In the genomic region with DNA sequence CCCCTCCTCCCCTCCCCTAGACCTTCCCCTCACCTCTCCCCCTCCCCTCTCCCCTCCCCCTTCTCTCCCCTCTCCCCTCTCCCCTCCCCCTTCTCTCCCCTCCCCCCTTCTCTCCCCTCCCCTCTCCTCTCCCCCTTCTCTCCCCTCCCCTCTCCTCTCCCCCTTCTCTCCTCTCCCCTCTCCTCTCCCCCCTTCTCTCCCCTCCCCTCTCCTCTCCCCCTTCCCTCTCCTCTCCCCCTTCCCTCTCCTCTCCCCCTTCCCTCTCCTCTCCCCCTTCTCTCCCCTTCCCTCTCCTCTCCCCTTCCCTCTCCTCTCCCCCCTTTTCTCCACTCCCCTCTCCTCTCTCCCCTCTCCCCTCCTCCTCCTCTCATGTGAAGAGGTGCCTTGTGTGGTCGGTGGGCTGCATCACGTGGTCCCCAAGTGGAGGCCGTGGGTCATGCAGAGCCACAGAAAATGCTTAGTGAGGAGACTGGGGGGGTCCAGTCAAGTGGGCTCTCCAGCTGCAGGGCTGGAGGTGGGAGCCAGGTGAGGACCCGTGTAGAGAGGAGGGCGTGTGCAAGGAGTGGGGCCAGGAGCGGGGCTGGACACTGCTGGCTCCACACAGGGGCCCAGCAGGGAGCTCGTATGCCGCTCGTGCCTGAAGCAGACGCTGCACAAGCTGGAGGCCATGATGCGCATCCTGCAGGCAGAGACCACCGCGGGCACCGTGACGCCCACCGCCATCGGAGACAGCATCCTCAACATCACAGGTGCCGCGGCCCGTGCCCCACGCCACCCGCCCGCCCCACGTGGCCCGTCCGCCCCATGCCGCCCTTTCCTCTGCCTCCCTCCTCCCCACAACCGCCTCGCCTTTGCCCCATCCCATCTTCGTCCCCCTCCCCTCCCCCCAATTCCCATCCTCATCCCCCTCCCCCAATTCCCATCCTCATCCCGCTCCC, we compare ENCODE assay signal across 8 cellular contexts. TPM values are rescaled to one million over a fixed set of nuclear protein-coding genes. Genes with fewer than 3 reads are reported as not detected.
DNase-seq lines count a peak whose midpoint lies in the region; ATAC-seq, FAIRE-seq and TF ChIP-seq lines count a peak whose summit lies in the region.
"Not testable (repeated sequence)": the region's sequence is repeated elsewhere in the genome, so short reads cannot be mapped to it uniquely, and the experiment has no call there.

No MANE protein-coding gene starts in this region.

- 90% methylated on average over 10 of the region's 31 CpGs for WGBS in HepG2 (ENCODE audit: low lambda C conversion rate)
- 66 to 69% methylated on average over 6 of the region's 31 CpGs for WGBS in aorta, 2 donors

- not testable (repeated sequence) for H3K36me3 Mint-ChIP-seq in activated CD4-positive, alpha-beta T cell treated with anti-CD3 and anti-CD28 coated beads for 36 hours (ENCODE audit: low read depth); MCF 10A (ENCODE audit: insufficient read depth, unreplicated experiment)

- not testable (repeated sequence) for H3K36me3 ChIP-seq in DND-41 (ENCODE audit: insufficient read depth, low read length); HepG2 (replicated peaks in 1 of 2; ENCODE audit: control insufficient read depth in 1 of 2, insufficient read depth in 2 of 2, low read length in 2 of 2); aorta (ENCODE audit: control insufficient read depth in 1 of 2, insufficient read depth in 2 of 2, low read length in 1 of 2)

- H3K4me3 Mint-ChIP-seq in activated CD4-positive, alpha-beta T cell treated with anti-CD3 and anti-CD28 coated beads for 36 hours; MCF 10A (ENCODE audit: unreplicated experiment): not testable (repeated sequence)

- not testable (repeated sequence) for TF ChIP-seq EP300 in HepG2 (IDR thresholded peaks at IDR 0.05; ENCODE audit: low read depth in 2 of 2, low read length in 2 of 2); HepG2 (CRISPR knock-in tag; IDR thresholded peaks at IDR 0.05; ENCODE audit: borderline replicate concordance)

- not testable (repeated sequence) for H3K9me3 Mint-ChIP-seq in activated CD4-positive, alpha-beta T cell treated with anti-CD3 and anti-CD28 coated beads for 36 hours (ENCODE audit: low read depth); MCF 10A (ENCODE audit: unreplicated experiment)

- not testable (repeated sequence) for H3K4me3 ChIP-seq in DND-41 (ENCODE audit: low read depth in 1 of 2, low read length in 2 of 2); fibroblast of villous mesenchyme (ENCODE audit: low read depth, low read length); HepG2 (replicated peaks in 1 of 3; ENCODE audit: insufficient read depth in 1 of 3, low read depth in 2 of 3, low read length in 3 of 3); aorta (ENCODE audit: low read length in 2 of 2)

- intact Hi-C loops in activated CD4-positive, alpha-beta T cell treated with anti-CD3 and anti-CD28 coated beads for 36 hours (cut with DNase I, micrococcal nuclease); MCF 10A (cut with micrococcal nuclease); HepG2 (cut with micrococcal nuclease; ENCODE audit: unreplicated experiment); aorta (cut with DNase I): not testable (repeated sequence)

- H3K27ac Mint-ChIP-seq in activated CD4-positive, alpha-beta T cell treated with anti-CD3 and anti-CD28 coated beads for 36 hours; MCF 10A (ENCODE audit: low read depth, unreplicated experiment): not testable (repeated sequence)

- H3K27me3 ChIP-seq in DND-41 (ENCODE audit: insufficient read depth, low read length, poor library complexity); HepG2 (ENCODE audit: control insufficient read depth in 1 of 2, insufficient read depth in 2 of 2, low read length in 2 of 2); aorta (ENCODE audit: control insufficient read depth in 1 of 2, insufficient read depth in 2 of 2, low read length in 1 of 2): not testable (repeated sequence)

- H2AFZ ChIP-seq in DND-41 (ENCODE audit: low read depth, low read length); HepG2 (ENCODE audit: low read length): not testable (repeated sequence)

- CTCF ChIA-PET in activated CD4-positive, alpha-beta T cell treated with anti-CD3 and anti-CD28 coated beads for 36 hours (lab: Charles Lee); MCF 10A (lab: Yijun Ruan, JAX); HepG2 (lab: Yijun Ruan, JAX; ENCODE audit: low intra/inter-chr PET ratio, low total read pairs): not testable (repeated sequence)

- not testable (repeated sequence) for H3K4me1 ChIP-seq in DND-41 (ENCODE audit: insufficient read depth, low read length); HepG2 (ENCODE audit: insufficient read depth, low read length); aorta (ENCODE audit: control insufficient read depth in 1 of 2, insufficient read depth in 2 of 2, low read length in 2 of 2)

- H3K4me1 Mint-ChIP-seq in activated CD4-positive, alpha-beta T cell treated with anti-CD3 and anti-CD28 coated beads for 36 hours; MCF 10A (ENCODE audit: insufficient read depth, unreplicated experiment): not testable (repeated sequence)

- BruUV-seq in MCF 10A (replicated peaks; lab: Mats Ljungman, UMichigan); HepG2 (replicated peaks; lab: Mats Ljungman, UMichigan): not testable (repeated sequence)

- H3K27ac ChIP-seq in DND-41 (ENCODE audit: low read length); HepG2 (ENCODE audit: extremely low read length, insufficient read depth, low read length); aorta (ENCODE audit: low read depth in 1 of 2, low read length in 2 of 2): not testable (repeated sequence)

- peak; percentile 20 for DNase-seq in DND-41
- DNase-seq in KBM-7, result peak; percentile 3
- DNase-seq in activated CD4-positive, alpha-beta T cell treated with anti-CD3 and anti-CD28 coated beads for 36 hours, result peak; percentile 4
- peak; percentile 0 for DNase-seq in MCF 10A (ENCODE audit: unreplicated experiment)
- DNase-seq in fibroblast of villous mesenchyme (ENCODE audit: low read depth), result peak; percentile 3
- DNase-seq in HepG2 (ENCODE audit: low spot score), result peak; percentile 25
- DNase-seq in pulmonary artery endothelial cell (ENCODE audit: low read depth, low spot score), result peak; percentile 1
- DNase-seq in aorta, result peak; percentile 46 to 77

- in situ Hi-C loops in KBM-7 (cut with MboI; ENCODE audit: low pct_unique_long_range_greater_than_20kb, low sequenced_read_pairs); HepG2 (cut with HindIII; ENCODE audit: extremely low pct_ligation_motif_present, low pct_unique_long_range_greater_than_20kb): not testable (repeated sequence)

- ATAC-seq in DND-41 (ENCODE audit: insufficient read depth, low read depth) (peak; percentile 62), HepG2 (peak; percentile 96), aorta (ENCODE audit: low FRiP score) (peak; percentile 87)
- ATAC-seq in activated CD4-positive, alpha-beta T cell treated with anti-CD3 and anti-CD28 coated beads for 36 hours, result not testable (repeated sequence)

- TF ChIP-seq RAD21 in HepG2 (CRISPR knock-in tag; IDR thresholded peaks at IDR 0.05), result not testable (repeated sequence)

- POLR2A ChIA-PET in activated CD4-positive, alpha-beta T cell treated with anti-CD3 and anti-CD28 coated beads for 36 hours (lab: Charles Lee); MCF 10A (lab: Yijun Ruan, JAX); HepG2 (lab: Yijun Ruan, JAX): not testable (repeated sequence)

- H3K79me2 ChIP-seq in DND-41 (ENCODE audit: insufficient read depth, low read length); HepG2 (ENCODE audit: insufficient read depth, low read length): not testable (repeated sequence)

- TF ChIP-seq POLR2A in HepG2 (IDR thresholded peaks at IDR 0.05; ENCODE audit: insufficient read depth in 1 of 2, low read depth in 2 of 2, low read length in 2 of 2), result not testable (repeated sequence)

- H4K20me1 ChIP-seq in DND-41 (ENCODE audit: insufficient read depth, low read length); HepG2 (ENCODE audit: insufficient read depth, low read length): not testable (repeated sequence)

- H3K9ac ChIP-seq in DND-41 (ENCODE audit: low read depth, low read length); HepG2 (ENCODE audit: insufficient read depth, low read depth, low read length): not testable (repeated sequence)

- H3K27me3 Mint-ChIP-seq in activated CD4-positive, alpha-beta T cell treated with anti-CD3 and anti-CD28 coated beads for 36 hours; MCF 10A (ENCODE audit: insufficient read depth, unreplicated experiment): not testable (repeated sequence)

- TF ChIP-seq CTCF in DND-41 (IDR thresholded peaks at IDR 0.05; ENCODE audit: borderline replicate concordance, extremely low read depth, low read length, poor library complexity, severe bottlenecking); MCF 10A (IDR thresholded peaks at IDR 0.05; ENCODE audit: unreplicated experiment); fibroblast of villous mesenchyme (IDR thresholded peaks at IDR 0.05; ENCODE audit: insufficient read depth, low read depth, low read length); HepG2 (CRISPR knock-in tag; IDR thresholded peaks at IDR 0.05): not testable (repeated sequence)

- not testable (repeated sequence) for FAIRE-seq in HepG2 (lab: Jason Lieb, UNC)

- H3K4me2 ChIP-seq in DND-41 (ENCODE audit: insufficient read depth, low read length); HepG2 (ENCODE audit: low read depth, low read length): not testable (repeated sequence)

- H3K9me3 ChIP-seq in DND-41 (ENCODE audit: insufficient read depth, low read length, severe bottlenecking); HepG2 (ENCODE audit: low read length); aorta (ENCODE audit: control insufficient read depth, low read length): not testable (repeated sequence)

RNA-seq across cellular contexts. Expression of a gene that starts 9.2 kb away (rescaled TPM):
- 10 to 100 TPM; 90.4 to 99.1 TPM for total RNA-seq in activated CD4-positive, alpha-beta T cell treated with anti-CD3 and anti-CD28 coated beads for 36 hours
- total RNA-seq in MCF 10A (2022) (212 and 215 TPM in 2 replicates), fibroblast of villous mesenchyme (30.9 and 39.3 TPM in 2 replicates), HepG2 (2016; rRNA removed; fragmentation: Illumina TruSeq; extraction: Trizol) (36.2 and 75.9 TPM in 2 replicates), pulmonary artery endothelial cell (15.1 and 25.6 TPM in 2 replicates), aorta (100 to 1,000 TPM; 124 to 221 TPM)
- total RNA-seq in HepG2 (2016; cell fraction: cytosol; rRNA removed; fragmentation: Illumina TruSeq; extraction: Trizol; ENCODE audit: low read depth), result 34.0 and 35.5 TPM in 2 replicates
- total RNA-seq in HepG2 (2016; cell fraction: insoluble cytoplasmic fraction; rRNA removed; fragmentation: Illumina TruSeq; extraction: Trizol), result 30.0 and 79.6 TPM in 2 replicates
- 24.9 and 29.8 TPM in 2 replicates for total RNA-seq in HepG2 (2016; cell fraction: membrane; rRNA removed; fragmentation: Illumina TruSeq; extraction: Trizol)
- 104 and 124 TPM in 2 replicates for total RNA-seq in HepG2 (2016; cell fraction: nucleus; rRNA removed; fragmentation: Illumina TruSeq; extraction: Trizol)
- polyA plus RNA-seq in HepG2 (2011; rRNA removed) (183 and 205 TPM in 2 replicates), aorta (100 to 1,000 TPM in 1 of 2 donors, 10 to 100 TPM in 1; 24.0 to 167 TPM)
- polyA plus RNA-seq in HepG2 (2011; cell fraction: cytosol; rRNA removed), result 51.3 and 61.8 TPM in 2 replicates
- 924 and 979 TPM in 2 replicates for polyA plus RNA-seq in HepG2 (2011; cell fraction: nucleus; rRNA removed)
- 192 and 342 TPM in 2 replicates for polyA plus RNA-seq in HepG2 (2012)
- 11.9 and 14.0 TPM in 2 replicates for polyA plus RNA-seq in HepG2 (2016; cell fraction: cytosol; fragmentation: Illumina TruSeq; extraction: Trizol; ENCODE audit: low read depth)
- polyA plus RNA-seq in HepG2 (2016; cell fraction: insoluble cytoplasmic fraction; fragmentation: Illumina TruSeq; extraction: Trizol; ENCODE audit: low read depth), result 44.5 and 55.7 TPM in 2 replicates
- 21.0 and 26.0 TPM in 2 replicates for polyA plus RNA-seq in HepG2 (2016; cell fraction: membrane; fragmentation: Illumina TruSeq; extraction: Trizol; ENCODE audit: low read depth)
- 410 and 416 TPM in 2 replicates for polyA plus RNA-seq in HepG2 (2016; cell fraction: nucleus; fragmentation: Illumina TruSeq; extraction: Trizol; ENCODE audit: insufficient read depth, low read depth)
- polyA minus RNA-seq in HepG2 (2011; rRNA and poly(A)+ RNA removed; ENCODE audit: low replicate concordance), result 19.4 and 69.4 TPM in 2 replicates
- 20.8 and 23.0 TPM in 2 replicates for polyA minus RNA-seq in HepG2 (2011; cell fraction: cytosol; rRNA and poly(A)+ RNA removed)
- 224 and 250 TPM in 2 replicates for polyA minus RNA-seq in HepG2 (2011; cell fraction: nucleus; rRNA and poly(A)+ RNA removed)

RNA-seq across cellular contexts. Expression of a gene that starts 46.8 kb away (rescaled TPM):
- total RNA-seq in activated CD4-positive, alpha-beta T cell treated with anti-CD3 and anti-CD28 coated beads for 36 hours, result 10 to 100 TPM; 50.6 to 53.9 TPM
- total RNA-seq in MCF 10A (2022) (70.7 and 97.1 TPM in 2 replicates), fibroblast of villous mesenchyme (74.4 and 112 TPM in 2 replicates), HepG2 (2016; rRNA removed; fragmentation: Illumina TruSeq; extraction: Trizol) (169 and 249 TPM in 2 replicates), pulmonary artery endothelial cell (77.4 and 79.2 TPM in 2 replicates), aorta (10 to 100 TPM; 84.7 to 88.1 TPM)
- 29.3 and 30.1 TPM in 2 replicates for total RNA-seq in HepG2 (2016; cell fraction: cytosol; rRNA removed; fragmentation: Illumina TruSeq; extraction: Trizol; ENCODE audit: low read depth)
- total RNA-seq in HepG2 (2016; cell fraction: insoluble cytoplasmic fraction; rRNA removed; fragmentation: Illumina TruSeq; extraction: Trizol), result 167 and 227 TPM in 2 replicates
- 76.3 and 82.8 TPM in 2 replicates for total RNA-seq in HepG2 (2016; cell fraction: membrane; rRNA removed; fragmentation: Illumina TruSeq; extraction: Trizol)
- 116 and 122 TPM in 2 replicates for total RNA-seq in HepG2 (2016; cell fraction: nucleus; rRNA removed; fragmentation: Illumina TruSeq; extraction: Trizol)
- polyA plus RNA-seq in HepG2 (2011; rRNA removed) (123 and 133 TPM in 2 replicates), aorta (10 to 100 TPM; 51.4 to 56.3 TPM)
- 73.0 and 84.6 TPM in 2 replicates for polyA plus RNA-seq in HepG2 (2011; cell fraction: cytosol; rRNA removed)
- polyA plus RNA-seq in HepG2 (2011; cell fraction: nucleus; rRNA removed), result 157 and 195 TPM in 2 replicates
- 92.3 and 114 TPM in 2 replicates for polyA plus RNA-seq in HepG2 (2012)
- polyA plus RNA-seq in HepG2 (2016; cell fraction: cytosol; fragmentation: Illumina TruSeq; extraction: Trizol; ENCODE audit: low read depth), result 11.7 and 12.8 TPM in 2 replicates
- polyA plus RNA-seq in HepG2 (2016; cell fraction: insoluble cytoplasmic fraction; fragmentation: Illumina TruSeq; extraction: Trizol; ENCODE audit: low read depth), result 160 and 180 TPM in 2 replicates
- polyA plus RNA-seq in HepG2 (2016; cell fraction: membrane; fragmentation: Illumina TruSeq; extraction: Trizol; ENCODE audit: low read depth), result 34.7 and 36.5 TPM in 2 replicates
- polyA plus RNA-seq in HepG2 (2016; cell fraction: nucleus; fragmentation: Illumina TruSeq; extraction: Trizol; ENCODE audit: insufficient read depth, low read depth), result 194 and 214 TPM in 2 replicates
- polyA minus RNA-seq in HepG2 (2011; rRNA and poly(A)+ RNA removed; ENCODE audit: low replicate concordance), result 160 and 261 TPM in 2 replicates
- 82.4 and 91.4 TPM in 2 replicates for polyA minus RNA-seq in HepG2 (2011; cell fraction: cytosol; rRNA and poly(A)+ RNA removed)
- polyA minus RNA-seq in HepG2 (2011; cell fraction: nucleus; rRNA and poly(A)+ RNA removed), result 115 and 127 TPM in 2 replicates

Comparison
In these comparisons a context has a peak if more than half of its experiments do, and no peak if none do; other contexts are left out.
1. DNase-seq: peak in every context shown above with its lines; median percentile 62 in aorta; 25 in HepG2; 20 in DND-41; 4 in activated CD4-positive, alpha-beta T cell treated with anti-CD3 and anti-CD28 coated beads for 36 hours; 3 in KBM-7; 3 in fibroblast of villous mesenchyme; 1 in pulmonary artery endothelial cell; 0 in MCF 10A.